22 cellular contexts compared by ENCODE assay signal in the genomic region with DNA sequence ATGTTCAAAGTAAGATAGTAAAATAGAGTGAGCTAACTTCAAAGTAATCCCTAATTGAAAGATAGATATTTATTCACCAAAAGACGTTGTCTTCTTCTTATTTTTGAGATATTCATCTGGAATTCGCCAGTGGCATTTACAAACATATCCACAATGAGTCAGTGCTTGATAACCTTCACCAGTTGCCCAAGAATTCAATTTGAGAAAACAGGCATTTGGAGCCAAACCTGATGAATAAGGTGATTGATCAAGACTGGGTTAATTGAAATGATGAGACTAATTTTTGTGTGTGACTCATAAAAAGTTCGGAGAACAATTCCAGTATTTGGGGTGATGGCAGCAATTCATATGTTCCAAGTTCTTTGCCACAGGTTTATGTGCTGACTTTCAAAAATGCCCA.
DNase-seq lines count a peak whose midpoint lies in the region; ATAC-seq and TF ChIP-seq lines count a peak whose summit lies in the region.
"Had no signal": no experiment of that assay in that cellular context is flagged by ENCODE, and none has a peak within 500 bp of the region (broad histone marks: within the 10 kb centered on the region; RNA-seq: fewer than 3 reads in every experiment).

No MANE protein-coding gene starts in this region.

- peaks cover 22% of the 10 kb centered on the region for H3K4me1 Mint-ChIP-seq in type B pancreatic cell (ENCODE audit: unreplicated experiment)
- H3K4me1 Mint-ChIP-seq: immature natural killer cell, T-cell had no signal

- H3K27me3 ChIP-seq in RWPE2 (ENCODE audit: insufficient read depth, poor library complexity, severe bottlenecking): no peaks in the 10 kb centered on the region
- H3K27me3 ChIP-seq: right atrium auricular region had no signal

- H3K4me3 Mint-ChIP-seq in type B pancreatic cell: no peak overlapping the region
- H3K4me3 Mint-ChIP-seq: activated B cell treated with CpG ODN at 0.5 μM for 24 hours; CD4-positive, alpha-beta T cell; immature natural killer cell; T-cell had no signal

- H3K9me3 ChIP-seq in RWPE2 (ENCODE audit: severe bottlenecking): no peaks in the 10 kb centered on the region

- H3K4me3 ChIP-seq in RWPE2 (ENCODE audit: severe bottlenecking): no peak overlapping the region
- H3K4me3 ChIP-seq in fibroblast of mammary gland (ENCODE audit: control insufficient read depth, low read depth, low read length): no peak overlapping the region
- H3K4me3 ChIP-seq: right atrium auricular region, smooth muscle cell had no signal

- DNase-seq in COLO829 (ENCODE audit: low spot score) (peak; percentile 58), HCEC 1CT (peak; percentile 12), RWPE2 (ENCODE audit: low spot score) (no peak), fibroblast of mammary gland (ENCODE audit: low read depth) (peak; percentile 37), SW480 (ENCODE audit: low spot score) (no peak), type B pancreatic cell (ENCODE audit: extremely low spot score, unreplicated experiment) (no peak)
- DNase-seq: activated B cell treated with CpG ODN at 0.5 μM for 24 hours; activated T-cell treated with anti-CD3 and anti-CD28 coated beads, Interleukin-2, amount 50 U/mL, for 48 hours; CD4-positive, alpha-beta T cell; effector CD4-positive, alpha-beta T cell; immature natural killer cell; NCI-H2107; NCI-H748 treated with DMSO at 0.1 percent for 48 hours; posterior cingulate gyrus; stimulated activated naive CD4-positive, alpha-beta T cell; T-cell had no signal

- peak overlapping the region; percentile 4 for H3K27ac ChIP-seq in RWPE2 (ENCODE audit: poor library complexity, severe bottlenecking)
- H3K27ac ChIP-seq: epithelial cell of prostate, right atrium auricular region had no signal

- H3K36me3 ChIP-seq in RWPE2 (ENCODE audit: low read depth): no peaks in the 10 kb centered on the region
- H3K36me3 ChIP-seq: right atrium auricular region had no signal

- no peaks in the 10 kb centered on the region for H3K27me3 Mint-ChIP-seq in type B pancreatic cell
- H3K27me3 Mint-ChIP-seq: CD4-positive, alpha-beta T cell had no signal

- ATAC-seq in RWPE2 (ENCODE audit: low read depth): peak; percentile 71
- no peak for ATAC-seq in GM19395 (IDR thresholded peaks at IDR 0.05; ENCODE audit: unreplicated experiment)
- ATAC-seq in HG03135 (IDR thresholded peaks at IDR 0.05; ENCODE audit: unreplicated experiment): no peak
- ATAC-seq: left lobe of liver, T-cell had no signal

- TF ChIP-seq CTCF in RWPE2 (IDR thresholded peaks at IDR 0.05; ENCODE audit: poor library complexity, severe bottlenecking) (no peak), fibroblast of mammary gland (conservative IDR thresholded peaks at IDR 0.05; ENCODE audit: control insufficient read depth, insufficient read depth, low read depth, low read length) (no peak), type B pancreatic cell (conservative IDR thresholded peaks at IDR 0.05) (no peak)

- H3K27ac Mint-ChIP-seq in type B pancreatic cell: no peak overlapping the region
- H3K27ac Mint-ChIP-seq: activated B cell treated with CpG ODN at 0.5 μM for 24 hours; CD4-positive, alpha-beta T cell; immature natural killer cell; T-cell had no signal

- H3K9me3 Mint-ChIP-seq in type B pancreatic cell: no peaks in the 10 kb centered on the region

- peaks cover 13% of the 10 kb centered on the region for H3K4me1 ChIP-seq in RWPE2 (ENCODE audit: insufficient read depth, poor library complexity, severe bottlenecking)
- H3K4me1 ChIP-seq: right atrium auricular region had no signal

- peaks cover 2% of the 10 kb centered on the region for H3K36me3 Mint-ChIP-seq in type B pancreatic cell
- H3K36me3 Mint-ChIP-seq: immature natural killer cell, T-cell had no signal

Comparison
In these comparisons a context has a peak if more than half of its experiments do, and no peak if none do; other contexts are left out.
1. DNase-seq: peak in COLO829 (single experiment), HCEC 1CT (single experiment) and fibroblast of mammary gland (single experiment); none in RWPE2 (single experiment), SW480 (single experiment) and type B pancreatic cell (single experiment).